Comparison of ENCODE assay signal across 21 cellular contexts in genomic region chr2:146527166-146527565, GRCh38.
DNase-seq lines count a peak whose midpoint lies in the region; ATAC-seq and TF ChIP-seq lines count a peak whose summit lies in the region.
"Had no signal": no experiment of that assay in that cellular context is flagged by ENCODE, and none has a peak within 500 bp of the region (broad histone marks: within the 10 kb centered on the region; RNA-seq: fewer than 3 reads in every experiment).

No MANE protein-coding gene starts in this region.

- TF ChIP-seq CTCF in fibroblast of villous mesenchyme (IDR thresholded peaks at IDR 0.05; ENCODE audit: insufficient read depth, low read depth, low read length), result no peak

- no peak overlapping the region for H3K4me3 ChIP-seq in fibroblast of villous mesenchyme (ENCODE audit: low read depth, low read length)
- H3K4me3 ChIP-seq: BLaER1, MG63 had no signal

- no peak for ATAC-seq in GM21619 (IDR thresholded peaks at IDR 0.05; ENCODE audit: unreplicated experiment)
- ATAC-seq: HepG2 had no signal

- peak; percentile 6 for DNase-seq in GM04504 (ENCODE audit: low read depth)
- peak; percentile 66 for DNase-seq in NCI-H226
- DNase-seq in fibroblast of villous mesenchyme (ENCODE audit: low read depth), result peak; percentile 17
- DNase-seq in kidney glomerular epithelial cell (lab: John Stamatoyannopoulos, UW), result no peak
- DNase-seq in G401 (ENCODE audit: low spot score), result no peak
- DNase-seq in HPDE6-E6E7 (ENCODE audit: extremely low spot score), result no peak
- DNase-seq: CD8-positive, alpha-beta memory T cell; DMS79; GF-D8; H7; MG63; NCI-H1092 treated with DMSO at 0.1 percent for 48 hours; NCI-H1694 treated with DMSO at 0.1 percent for 48 hours; NCI-H446; NCI-H69; OCI-M1; RPMI8226; SIG-M5 had no signal

- in situ Hi-C loops in G401 (cut with HindIII; ENCODE audit: low sequenced_read_pairs), result no loop called here

Comparison
In these comparisons a context has a peak if more than half of its experiments do, and no peak if none do; other contexts are left out.
1. DNase-seq: peak in GM04504 (single experiment), NCI-H226 (single experiment) and fibroblast of villous mesenchyme (single experiment); none in kidney glomerular epithelial cell (single experiment), G401 (single experiment) and HPDE6-E6E7 (single experiment).